Comparison of ENCODE assay signal across 10 cellular contexts in the genomic region with DNA sequence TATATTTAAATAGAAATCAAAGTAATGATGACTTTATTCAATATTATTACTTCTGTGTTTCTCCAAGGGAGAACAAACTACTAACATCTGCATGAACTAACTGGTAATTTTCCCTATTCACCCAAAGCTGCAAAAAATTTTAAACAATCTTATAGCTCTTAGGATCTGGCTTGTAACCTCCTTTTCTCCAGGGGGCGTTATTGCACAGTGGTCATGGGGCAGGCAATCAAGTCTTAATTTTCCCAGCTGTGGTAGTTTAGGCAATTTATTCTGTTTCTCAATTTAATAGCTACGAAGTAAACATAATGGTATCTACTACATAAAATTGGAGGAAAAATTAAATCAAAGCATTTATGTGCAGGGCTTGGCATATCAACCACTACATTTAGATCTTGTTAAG.
DNase-seq lines count a peak whose midpoint lies in the region; ATAC-seq and TF ChIP-seq lines count a peak whose summit lies in the region.
"Had no signal": no experiment of that assay in that cellular context is flagged by ENCODE, and none has a peak within 500 bp of the region (broad histone marks: within the 10 kb centered on the region; RNA-seq: fewer than 3 reads in every experiment).

No MANE protein-coding gene starts in this region.

- CTCF ChIA-PET in Calu3 (lab: Charles Lee): interaction anchor here (0.9 to 1.1 kb wide), 3 partner anchors 175 to 258 kb away, joined by 3 to 4 read pairs (median 3); a partner anchor contains a TSS

- no TSS peak for BruUV-seq in Calu3 (replicated peaks; lab: Mats Ljungman, UMichigan)

- DNase-seq in Calu3 (peak; percentile 43), SK-MEL-5 (ENCODE audit: low read depth, low spot score) (peak; percentile 5), iris pigment epithelial cell (ENCODE audit: low read depth) (peak; percentile 59), GM19238 (ENCODE audit: insufficient read length, low spot score) (no peak), COLO829 (ENCODE audit: low spot score) (no peak)
- DNase-seq: activated T-cell treated with anti-CD3 and anti-CD28 coated beads, Interleukin-2, amount 50 U/mL, for 4 hours; naive thymus-derived CD4-positive, alpha-beta T cell had no signal

- H3K27me3 Mint-ChIP-seq in Calu3 (ENCODE audit: unreplicated experiment): no peaks in the 10 kb centered on the region

- ATAC-seq in GM21423 (IDR thresholded peaks at IDR 0.05; ENCODE audit: unreplicated experiment): peak; percentile 65
- no peak for ATAC-seq in HG03571 (IDR thresholded peaks at IDR 0.05; ENCODE audit: unreplicated experiment)
- no peak for ATAC-seq in HG02759 (IDR thresholded peaks at IDR 0.05; ENCODE audit: unreplicated experiment)
- ATAC-seq: activated T-cell treated with anti-CD3 and anti-CD28 coated beads, Interleukin-2, amount 50 U/mL, for 4 hours; naive thymus-derived CD4-positive, alpha-beta T cell had no signal

- intact Hi-C loops in Calu3 (cut with micrococcal nuclease; ENCODE audit: unreplicated experiment): loop anchor here (1.0 to 5.0 kb wide), 3 partner anchors 138 to 258 kb away; a partner anchor contains a TSS

- peak overlapping the region; percentile 89 for H3K27ac Mint-ChIP-seq in Calu3 (ENCODE audit: unreplicated experiment)
- H3K27ac Mint-ChIP-seq: naive thymus-derived CD4-positive, alpha-beta T cell had no signal

- in situ Hi-C loops in SK-MEL-5 (cut with HindIII; ENCODE audit: low pct_unique_long_range_greater_than_20kb, low sequenced_read_pairs): no loop called here

- peaks cover 16% of the 10 kb centered on the region for H3K4me1 Mint-ChIP-seq in Calu3 (ENCODE audit: low read depth, unreplicated experiment)

- H3K9me3 Mint-ChIP-seq in Calu3 (ENCODE audit: low read depth, unreplicated experiment): peaks cover 2% of the 10 kb centered on the region
- H3K9me3 Mint-ChIP-seq: activated T-cell treated with anti-CD3 and anti-CD28 coated beads, Interleukin-2, amount 50 U/mL, for 4 hours had no signal

- H3K4me3 Mint-ChIP-seq in Calu3 (ENCODE audit: low read depth, unreplicated experiment): no peak overlapping the region
- H3K4me3 Mint-ChIP-seq: activated T-cell treated with anti-CD3 and anti-CD28 coated beads, Interleukin-2, amount 50 U/mL, for 4 hours; naive thymus-derived CD4-positive, alpha-beta T cell had no signal

- H3K36me3 Mint-ChIP-seq in Calu3 (ENCODE audit: insufficient read depth, unreplicated experiment): peaks cover 7% of the 10 kb centered on the region
- H3K36me3 Mint-ChIP-seq: naive thymus-derived CD4-positive, alpha-beta T cell had no signal

- peak; percentile 27 for TF ChIP-seq CTCF in Calu3 (IDR thresholded peaks at IDR 0.05; ENCODE audit: unreplicated experiment)

Comparison
In these comparisons a context has a peak if more than half of its experiments do, and no peak if none do; other contexts are left out.
1. DNase-seq: peak in Calu3 (single experiment), SK-MEL-5 (single experiment) and iris pigment epithelial cell (single experiment); none in GM19238 (single experiment) and COLO829 (single experiment).